Comparison of ENCODE assay signal across 23 cellular contexts in genomic region chr18:4394700-4395099, GRCh38.
"Had no signal": no experiment of that assay in that cellular context is flagged by ENCODE, and none has a peak within 500 bp of the region (broad histone marks: within the 10 kb centered on the region; RNA-seq: fewer than 3 reads in every experiment).

No MANE protein-coding gene starts in this region.

- H2AFZ ChIP-seq: hepatocyte, parathyroid adenoma had no signal

- H3K4me3 ChIP-seq: esophagus muscularis mucosa, gastroesophageal sphincter, heart left ventricle, hepatocyte, lung, mucosa of descending colon, right lobe of liver, thoracic aorta, tibial nerve, upper lobe of left lung had no signal

- H3K79me2 ChIP-seq: hepatocyte, parathyroid adenoma had no signal

- H3K36me3 ChIP-seq: esophagus muscularis mucosa, gastroesophageal sphincter, heart left ventricle, right lobe of liver, thoracic aorta, tibial nerve, upper lobe of left lung had no signal

- DNase-seq: effector memory CD4-positive, alpha-beta T cell; foreskin keratinocyte; heart left ventricle; kidney; mucosa of descending colon; naive B cell; right lobe of liver; small intestine; stimulated activated CD4-positive, alpha-beta T cell treated with anti-CD3 and anti-CD28 coated beads, Interleukin-15, amount 100 ng/mL, for 24 hours; stimulated activated CD4-positive, alpha-beta T cell treated with anti-CD3 and anti-CD28 coated beads, Interleukin-2, amount 100 ng/mL, for 48 hours; stimulated activated naive B cell treated with anti-CD40 and anti-IgM and Interleukin-4, amounts not matched to agents 10 μg/mL and 1 μg/mL and 100 μg/mL, for 72 hours; upper lobe of left lung had no signal

- H3K27me3 ChIP-seq: esophagus muscularis mucosa, foreskin keratinocyte, gastroesophageal sphincter, heart left ventricle, hepatocyte, right lobe of liver, tibial nerve, upper lobe of left lung had no signal

- FAIRE-seq: endothelial cell of umbilical vein, kidney, small intestine, urothelium cell line had no signal

- H3K27ac ChIP-seq: esophagus muscularis mucosa, foreskin keratinocyte, gastroesophageal sphincter, heart left ventricle, hepatocyte, parathyroid adenoma, right lobe of liver, thoracic aorta, tibial nerve, upper lobe of left lung had no signal

- H3K4me2 ChIP-seq: hepatocyte had no signal

- H3K4me1 ChIP-seq: esophagus muscularis mucosa, foreskin keratinocyte, gastroesophageal sphincter, heart left ventricle, parathyroid adenoma, right lobe of liver, tibial nerve, upper lobe of left lung had no signal

- H3K9me3 ChIP-seq: esophagus muscularis mucosa, heart left ventricle, mucosa of descending colon, right lobe of liver, thoracic aorta, tibial nerve, upper lobe of left lung had no signal

- H3K9ac ChIP-seq: parathyroid adenoma had no signal

- ATAC-seq: foreskin keratinocyte; gastroesophageal sphincter; heart left ventricle; left lobe of liver; mucosa of descending colon; natural killer cell treated with Interleukin-12 subunit alpha and Interleukin-12 subunit beta and Interleukin-15 and Interleukin-18, amount 100 ng/mL, for 72 hours; right lobe of liver; stimulated activated naive B cell treated with anti-CD40 and anti-IgM and Interleukin-4, amounts not matched to agents 10 μg/mL and 1 μg/mL and 100 μg/mL, for 72 hours had no signal
